In the genomic region with DNA sequence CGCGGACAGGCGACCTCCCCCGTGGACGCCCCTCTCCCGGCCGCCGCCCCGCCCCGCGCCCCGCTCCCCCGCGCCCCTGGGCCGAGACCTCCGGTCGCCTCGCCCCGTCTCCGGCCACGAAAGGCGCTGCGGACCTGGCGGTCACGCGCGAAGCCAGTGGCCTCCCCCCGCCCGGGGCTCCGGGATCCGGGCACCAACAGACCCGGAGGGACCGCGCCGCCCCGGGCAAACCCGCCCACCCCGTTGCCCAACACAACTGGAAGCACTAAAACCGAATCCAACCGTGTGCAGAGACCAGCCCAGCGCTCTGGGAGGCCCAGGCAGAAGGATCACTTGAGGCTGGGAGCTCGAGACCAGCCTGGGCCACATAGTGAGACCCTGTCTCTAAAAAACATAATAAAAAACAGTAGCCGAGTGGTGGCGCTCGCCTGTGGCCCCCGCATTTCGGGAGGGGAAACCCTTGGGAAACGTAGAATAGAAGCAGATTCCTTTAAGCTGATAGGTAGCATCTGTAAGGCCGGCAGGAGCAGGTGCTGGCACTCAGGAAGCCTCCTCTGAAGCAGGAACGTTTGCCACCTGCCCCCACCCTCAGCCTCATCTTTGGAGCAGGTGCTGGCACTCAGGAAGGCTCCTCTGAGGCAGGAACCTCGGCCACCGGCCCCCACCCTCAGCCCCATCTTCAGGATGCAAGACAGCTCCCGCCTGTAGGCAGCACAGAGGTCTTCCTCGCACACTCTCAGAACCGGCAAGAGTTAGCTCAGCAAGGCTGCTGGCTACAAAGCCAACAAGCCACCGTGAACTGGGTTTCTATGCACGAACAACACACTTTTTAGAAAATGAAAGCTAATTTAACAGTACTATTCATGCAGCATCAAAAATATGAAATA, we compare ENCODE assay signal across 10 cellular contexts. TPM values are rescaled to one million over a fixed set of nuclear protein-coding genes. Genes with fewer than 3 reads are reported as not detected.
DNase-seq lines count a peak whose midpoint lies in the region; ATAC-seq and FAIRE-seq lines count a peak whose summit lies in the region.
"Had no signal": no experiment of that assay in that cellular context is flagged by ENCODE, and none has a peak within 500 bp of the region (broad histone marks: within the 10 kb centered on the region; RNA-seq: fewer than 3 reads in every experiment).

No MANE protein-coding gene starts in this region.

- ATAC-seq in naive B cell (ENCODE audit: low read depth in 2 of 2): peak in 1 of 2 donors; percentile 19

- DNase-seq in NCI-H1436 (lab: John Stamatoyannopoulos, UW): peak; percentile 59
- no peak for DNase-seq in NCI-H1436 treated with DMSO at 0.1 percent for 48 hours (lab: John Stamatoyannopoulos, UW)
- peak; percentile 70 for DNase-seq in DMS79 treated with DMSO at 0.1 percent for 48 hours (lab: John Stamatoyannopoulos, UW)
- no peak for DNase-seq in T-helper 2 cell treated with Interferon-gamma antibody and Interleukin-4, amounts not matched to agents 5 μg/mL and 100 μg/mL, for 36 hours (ENCODE audit: low spot score)
- DNase-seq in naive B cell: no peak
- DNase-seq in MG63: no peak
- DNase-seq in frontal cortex (ENCODE audit: low spot score in 2 of 2): no peak
- no peak for DNase-seq in NCI-H82 (lab: John Stamatoyannopoulos, UW)
- DNase-seq: activated CD4-positive, alpha-beta T cell treated with anti-CD3 and anti-CD28 coated beads, Interleukin-2, amount 50 U/mL, for 1 hour; stomach had no signal

- H3K27me3 ChIP-seq in MG63: peaks cover 58% of the 10 kb centered on the region

- H3K4me3 ChIP-seq in MG63: no peak overlapping the region

- H3K27me3 Mint-ChIP-seq in T-helper 2 cell treated with Interferon-gamma antibody and Interleukin-4, amounts not matched to agents 5 μg/mL and 100 μg/mL, for 36 hours (ENCODE audit: low read depth): peaks cover 59% of the 10 kb centered on the region
- H3K27me3 Mint-ChIP-seq in naive B cell: peaks cover 42 to 64% (median 49%) of the 10 kb centered on the region in 3 donors

- H3K36me3 Mint-ChIP-seq in T-helper 2 cell treated with Interferon-gamma antibody and Interleukin-4, amounts not matched to agents 5 μg/mL and 100 μg/mL, for 36 hours (ENCODE audit: low read depth): no peaks in the 10 kb centered on the region
- peaks cover 0 to 8% of the 10 kb centered on the region in 2 donors for H3K36me3 Mint-ChIP-seq in naive B cell

- no peaks in the 10 kb centered on the region for H3K36me3 ChIP-seq in MG63
- H3K36me3 ChIP-seq: stomach had no signal

- H3K9me3 ChIP-seq in MG63: no peaks in the 10 kb centered on the region
- H3K9me3 ChIP-seq: stomach had no signal

- peak overlapping the region; percentile 55 for H3K27ac Mint-ChIP-seq in T-helper 2 cell treated with Interferon-gamma antibody and Interleukin-4, amounts not matched to agents 5 μg/mL and 100 μg/mL, for 36 hours
- peak overlapping the region in 4 of 6 donors; percentile 16 to 63 (median 39) for H3K27ac Mint-ChIP-seq in naive B cell

- peaks cover 37% of the 10 kb centered on the region for H3K4me1 Mint-ChIP-seq in T-helper 2 cell treated with Interferon-gamma antibody and Interleukin-4, amounts not matched to agents 5 μg/mL and 100 μg/mL, for 36 hours (ENCODE audit: low read depth)
- H3K4me1 Mint-ChIP-seq in naive B cell: peaks cover 37 to 57% (median 53%) of the 10 kb centered on the region in 3 donors

- H3K9me3 Mint-ChIP-seq in T-helper 2 cell treated with Interferon-gamma antibody and Interleukin-4, amounts not matched to agents 5 μg/mL and 100 μg/mL, for 36 hours: no peaks in the 10 kb centered on the region
- H3K9me3 Mint-ChIP-seq in naive B cell: peaks cover 0 to 6% (median 0%) of the 10 kb centered on the region in 7 donors

- no peak for FAIRE-seq in frontal cortex (lab: Jason Lieb, UNC)

- H3K4me3 Mint-ChIP-seq in T-helper 2 cell treated with Interferon-gamma antibody and Interleukin-4, amounts not matched to agents 5 μg/mL and 100 μg/mL, for 36 hours: peak overlapping the region; percentile 71
- H3K4me3 Mint-ChIP-seq in naive B cell: peak overlapping the region in 7 of 8 donors; percentile 45 to 88 (median 79)

RNA-seq across cellular contexts. Expression of gene SLC9A3, which starts 4.6 kb away (rescaled TPM):
- polyA plus RNA-seq in naive B cell (ENCODE audit: low read depth in 6 of 6): 1 to 10 TPM in 5 of 6 donors, under 1 TPM in 1; 0.84 to 2.1 (median 1.6) TPM
- 2.9 and 3.6 TPM in 2 replicates for total RNA-seq in MG63 (2014; rRNA removed; shearing (Covaris generic); ENCODE audit: low replicate concordance)
- 1.2 TPM for total RNA-seq in frontal cortex

Comparison
In these comparisons a context has a peak if more than half of its experiments do, and no peak if none do; other contexts are left out.
1. DNase-seq: peak in NCI-H1436 (single experiment) and DMS79 treated with DMSO at 0.1 percent for 48 hours (single experiment); none in NCI-H1436 treated with DMSO at 0.1 percent for 48 hours (single experiment), T-helper 2 cell treated with Interferon-gamma antibody and Interleukin-4, amounts not matched to agents 5 μg/mL and 100 μg/mL, for 36 hours (single experiment), naive B cell (single experiment), MG63 (single experiment), frontal cortex (0 of 2) and NCI-H82 (single experiment).